8 cellular contexts compared by ENCODE assay signal in genomic region chr3:174441588-174442316, GRCh38.
A peak's percentile ranks its signal among the peaks of the same experiment; 100 is the strongest.
DNase-seq lines count a peak whose midpoint lies in the region; ATAC-seq and TF ChIP-seq lines count a peak whose summit lies in the region.

No MANE protein-coding gene starts in this region.

- peak; percentile 4 for ATAC-seq in left lung

- H3K4me1 ChIP-seq in left lung (peaks cover 4 to 32% of the 10 kb centered on the region in 2 donors), tibial artery (peaks cover 0 to 27% (median 7%) of the 10 kb centered on the region in 4 donors)

- TF ChIP-seq CTCF in left lung (IDR thresholded peaks at IDR 0.05) (no peak), tibial artery (IDR thresholded peaks at IDR 0.05) (no peak)

- H3K9me3 ChIP-seq in left lung (no peaks in the 10 kb centered on the region), tibial artery (peaks cover 0 to 4% (median 0%) of the 10 kb centered on the region in 3 donors)

- DNase-seq in NCI-H2029 treated with DMSO at 0.1 percent for 48 hours (lab: John Stamatoyannopoulos, UW) (peak; percentile 43), NCI-H2029 (lab: John Stamatoyannopoulos, UW) (no peak), NCI-H1105 (lab: John Stamatoyannopoulos, UW) (peak; percentile 21), astrocyte of the hippocampus (ENCODE audit: low read depth, low spot score) (peak; percentile 55), left lung (no peak), tibial artery (no peak), NAMALWA (ENCODE audit: low spot score) (no peak), hippocampal formation (lab: John Stamatoyannopoulos, UW) (no peak)

- H3K36me3 ChIP-seq in left lung (no peaks in the 10 kb centered on the region), tibial artery (no peaks in the 10 kb centered on the region)

- intact Hi-C loops in left lung (cut with DNase I) = no loop called here
- intact Hi-C loops in tibial artery (cut with DNase I; ENCODE audit: low total_unique reads) = no loop called here

- peaks cover 0 to 33% of the 10 kb centered on the region in 2 donors for H3K27me3 ChIP-seq in left lung
- no peaks in the 10 kb centered on the region for H3K27me3 ChIP-seq in tibial artery

- H3K4me3 ChIP-seq in left lung (peak overlapping the region; percentile 60 to 63), tibial artery (peak overlapping the region; percentile 69 to 76)

- H3K27ac ChIP-seq in left lung (peak overlapping the region; percentile 87 to 98), tibial artery (peak overlapping the region; percentile 94 to 99)

Comparison
In these comparisons a context has a peak if more than half of its experiments do, and no peak if none do; other contexts are left out.
1. DNase-seq: peak in NCI-H2029 treated with DMSO at 0.1 percent for 48 hours (single experiment), NCI-H1105 (single experiment) and astrocyte of the hippocampus (single experiment); none in NCI-H2029 (single experiment), left lung (0 of 2), tibial artery (0 of 2), NAMALWA (single experiment) and hippocampal formation (0 of 2).